ENCODE assay signal across 7 cellular contexts in genomic region chr12:86216591-86216990, GRCh38. TPM values are rescaled to one million over a fixed set of nuclear protein-coding genes. Genes with fewer than 3 reads are reported as not detected.
"Had no signal": no experiment of that assay in that cellular context is flagged by ENCODE, and none has a peak within 500 bp of the region (broad histone marks: within the 10 kb centered on the region; RNA-seq: fewer than 3 reads in every experiment).

No MANE protein-coding gene starts in this region.

- DNase-seq: H9, HCEC 1CT had no signal

- H3K27ac ChIP-seq: HL-60 had no signal

- H3K4me3 ChIP-seq: GM23338 had no signal

- H3K9me3 Mint-ChIP-seq: GM23338, H9 had no signal

- ATAC-seq: GM23338, HepG2 had no signal

- H2AFZ ChIP-seq: GM23338 had no signal

- H3K27ac Mint-ChIP-seq: GM23338, H9, IgD-negative memory B cell had no signal

- H3K4me2 ChIP-seq: GM23338 had no signal

RNA-seq across cellular contexts. Expression of gene MGAT4C, which starts 39.6 kb away (rescaled TPM):
- total RNA-seq: HepG2, HT1080 had no signal
- polyA plus RNA-seq: HepG2, IgD-negative memory B cell had no signal
